10 cellular contexts compared by ENCODE assay signal in the genomic region with DNA sequence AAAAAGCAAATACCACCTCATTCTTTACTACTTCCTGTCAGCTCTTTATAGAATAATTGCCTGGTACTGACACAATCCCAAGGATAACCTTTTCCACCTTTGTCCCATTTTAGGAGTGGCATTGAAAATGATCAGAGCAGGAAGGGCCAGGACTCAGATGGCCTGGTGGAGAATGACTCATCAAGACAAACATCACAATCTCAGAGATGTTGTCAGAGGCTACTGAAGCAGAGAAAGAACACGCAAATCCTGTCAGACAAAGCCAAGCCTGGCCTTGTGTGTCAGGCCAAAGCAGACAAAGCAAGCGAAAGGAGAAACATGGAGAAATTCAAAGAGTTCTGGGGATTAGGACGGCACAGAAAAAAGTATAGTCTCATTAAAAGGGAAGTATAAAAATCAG. TPM values are rescaled to one million over a fixed set of nuclear protein-coding genes. Genes with fewer than 3 reads are reported as not detected.
DNase-seq lines count a peak whose midpoint lies in the region; ATAC-seq and TF ChIP-seq lines count a peak whose summit lies in the region.
"Had no signal": no experiment of that assay in that cellular context is flagged by ENCODE, and none has a peak within 500 bp of the region (broad histone marks: within the 10 kb centered on the region; RNA-seq: fewer than 3 reads in every experiment).

No MANE protein-coding gene starts in this region.

- no peak overlapping the region for H3K4me3 ChIP-seq in IMR-90 (ENCODE audit: insufficient read depth, low read depth, low read length)
- no peak overlapping the region for H3K4me3 ChIP-seq in brain microvascular endothelial cell (ENCODE audit: low read depth, low read length)
- H3K4me3 ChIP-seq in left lung, result no peak overlapping the region
- H3K4me3 ChIP-seq in uterus, result no peak overlapping the region

- TF ChIP-seq POLR2A in IMR-90 (IDR thresholded peaks at IDR 0.05; ENCODE audit: low read depth, low read length) (no peak), uterus (IDR thresholded peaks at IDR 0.05) (no peak)

- peak overlapping the region; percentile 42; the same call in 1 of the 2 replicates for H3K14ac ChIP-seq in IMR-90 (replicated peaks; ENCODE audit: low read depth, low read length)

- H3K27ac ChIP-seq in IMR-90 (ENCODE audit: insufficient read depth, low read length), result peak overlapping the region; percentile 0; the same call in 1 of the 2 replicates
- peak overlapping the region; percentile 81 for H3K27ac ChIP-seq in brain microvascular endothelial cell
- no peak overlapping the region for H3K27ac ChIP-seq in left lung
- peak overlapping the region in 1 of 2 donors; percentile 32 for H3K27ac ChIP-seq in uterus
- H3K27ac ChIP-seq: HL-60 had no signal

- no peaks in the 10 kb centered on the region for H4K20me1 ChIP-seq in IMR-90 (ENCODE audit: insufficient read depth, low read length)

- H3K4me2 ChIP-seq in IMR-90 (ENCODE audit: low read depth, low read length), result no peak overlapping the region

- intact Hi-C loops in IMR-90 (cut with micrococcal nuclease) (no loop called here), left lung (cut with DNase I) (no loop called here), uterus (cut with DNase I; ENCODE audit: low total_unique reads) (no loop called here)

- H2AK9ac ChIP-seq in IMR-90 (replicated peaks; ENCODE audit: low read depth, low read length, poor library complexity), result no peak overlapping the region

- H4K5ac ChIP-seq in IMR-90 (ENCODE audit: low read depth, low read length), result 0 out of 2 replicates have a peak overlapping the region, but pooled peaks have one; percentile 0

- peaks cover 9% of the 10 kb centered on the region for H3K4me1 ChIP-seq in IMR-90 (ENCODE audit: control insufficient read depth, insufficient read depth, low read length)
- H3K4me1 ChIP-seq in left lung, result peaks cover 0 to 5% of the 10 kb centered on the region in 2 donors
- no peaks in the 10 kb centered on the region for H3K4me1 ChIP-seq in uterus

- peak overlapping the region; percentile 21; the same call in 1 of the 2 replicates for H3K18ac ChIP-seq in IMR-90 (ENCODE audit: low read depth, low read length)

- H3K9me3 ChIP-seq in IMR-90 (ENCODE audit: control insufficient read depth, insufficient read depth, low read length), result no peaks in the 10 kb centered on the region
- no peaks in the 10 kb centered on the region for H3K9me3 ChIP-seq in left lung
- H3K9me3 ChIP-seq in uterus, result no peaks in the 10 kb centered on the region

- H2AK5ac ChIP-seq in IMR-90 (ENCODE audit: low read depth, low read length), result no peak overlapping the region

- peak overlapping the region; percentile 13 for H2BK120ac ChIP-seq in IMR-90 (ENCODE audit: low read depth, low read length)

- CTCF ChIA-PET in IMR-90 (lab: Yijun Ruan, JAX), result no interaction called here

- peak; percentile 55 for DNase-seq in AG08396 (ENCODE audit: low spot score)
- peak; percentile 87 for DNase-seq in IMR-90
- DNase-seq in brain microvascular endothelial cell, result peak; percentile 93
- no peak for DNase-seq in left lung
- DNase-seq in uterus, result no peak
- no peak for DNase-seq in DMS79 treated with DMSO at 0.1 percent for 48 hours (lab: John Stamatoyannopoulos, UW)
- no peak for DNase-seq in retina
- DNase-seq in effector CD8-positive, alpha-beta T cell (lab: John Stamatoyannopoulos, UW), result no peak
- DNase-seq: stimulated activated CD4-positive, alpha-beta T cell treated with anti-CD3 and anti-CD28 coated beads, Interleukin-12 subunit alpha, Interleukin-12 subunit beta, amount 100 ng/mL, for 4 hours had no signal

- 0 out of 2 replicates have a peak, but pooled peaks cover 3% of the 10 kb centered on the region for H3K9me1 ChIP-seq in IMR-90 (ENCODE audit: insufficient read depth, low read length)

- in situ Hi-C loops in IMR-90 (cut with MboI; ENCODE audit: low sequenced_read_pairs) (no loop called here), brain microvascular endothelial cell (cut with HindIII; ENCODE audit: low pct_ligation_motif_present, low sequenced_read_pairs) (no loop called here)

- peak overlapping the region; percentile 4 for H2AFZ ChIP-seq in IMR-90 (replicated peaks; ENCODE audit: low read length, poor library complexity)

- dilution Hi-C loops in IMR-90 (cut with HindIII; ENCODE audit: low sequenced_read_pairs, unreplicated experiment), result no loop called here

- no peak for TF ChIP-seq RAD21 in IMR-90 (IDR thresholded peaks at IDR 0.05; ENCODE audit: low read length)

- H3K56ac ChIP-seq in IMR-90 (ENCODE audit: extremely low read depth, insufficient read depth, low read length), result no peak overlapping the region

- H2BK15ac ChIP-seq in IMR-90 (ENCODE audit: low read depth, low read length), result 0 out of 3 replicates have a peak overlapping the region, but pooled peaks have one; percentile 1

- peak overlapping the region; percentile 6 for H2BK5ac ChIP-seq in IMR-90 (ENCODE audit: low read depth, low read length, poor library complexity, severe bottlenecking)

- H3K79me1 ChIP-seq in IMR-90 (ENCODE audit: low read depth in 1 of 2, low read length in 2 of 2), result peaks cover 3 to 8% of the 10 kb centered on the region in 2 experiments; a peak in 2 of 4 replicates

- peak overlapping the region; percentile 54; the same call in 1 of the 2 replicates for H2BK20ac ChIP-seq in IMR-90 (ENCODE audit: low read depth, low read length)

- 80% methylated on average over 1 of the region's 3 CpGs; no CpG with 5 or more reads in 1 of the 2 experiments for WGBS in IMR-90 (ENCODE audit: extremely low coverage in 2 of 2, insufficient read length in 1 of 2), 2 experiments

- peak overlapping the region; percentile 8; the same call in 1 of the 2 replicates for H4K91ac ChIP-seq in IMR-90 (ENCODE audit: insufficient read depth, low read depth, low read length)

- H4K8ac ChIP-seq in IMR-90 (ENCODE audit: low read depth in 2 of 2, low read length in 2 of 2), result peak overlapping the region in 1 of 2 experiments; percentile 32; a peak in 2 of 4 replicates

- no peak overlapping the region for H3K23ac ChIP-seq in IMR-90 (ENCODE audit: low read depth, low read length)

- H3K27me3 ChIP-seq in IMR-90 (ENCODE audit: control insufficient read depth, insufficient read depth, low read length) (no peaks in the 10 kb centered on the region), brain microvascular endothelial cell (replicated peaks) (no peaks in the 10 kb centered on the region), left lung (no peaks in the 10 kb centered on the region), uterus (no peaks in the 10 kb centered on the region)

- H3K36me3 ChIP-seq in IMR-90 (ENCODE audit: control insufficient read depth, insufficient read depth, low read length) (no peaks in the 10 kb centered on the region; the same call in 1 of the 2 replicates), brain microvascular endothelial cell (replicated peaks) (no peaks in the 10 kb centered on the region), left lung (peaks cover 0 to 16% of the 10 kb centered on the region in 2 donors), uterus (no peaks in the 10 kb centered on the region)

- POLR2A ChIA-PET in IMR-90 (lab: Charles Lee; ENCODE audit: unreplicated experiment), result no interaction called here

- H3K9ac ChIP-seq in IMR-90 (ENCODE audit: low read depth, low read length), result no peak overlapping the region

- no TSS peak for BruUV-seq in IMR-90 (replicated peaks; lab: Mats Ljungman, UMichigan)

- ATAC-seq in IMR-90 (ENCODE audit: low read depth), result peak; percentile 79
- peak; percentile 40 for ATAC-seq in left lung

- TF ChIP-seq CTCF in IMR-90 (conservative IDR thresholded peaks at IDR 0.05; ENCODE audit: low read depth, low read length), result no peak
- no peak for TF ChIP-seq CTCF in brain microvascular endothelial cell (IDR thresholded peaks at IDR 0.05; ENCODE audit: low read depth, low read length, missing control alignments)
- no peak for TF ChIP-seq CTCF in left lung (IDR thresholded peaks at IDR 0.05)
- TF ChIP-seq CTCF in uterus (IDR thresholded peaks at IDR 0.05), result no peak

- peak overlapping the region; percentile 54 for H3K4ac ChIP-seq in IMR-90 (ENCODE audit: low read depth, low read length)

TF ChIP-seq in IMR-90, 13 proteins besides CTCF, POLR2A, EP300 and RAD21 (continues in another document):
- TF ChIP-seq NFE2L2 (IDR thresholded peaks at IDR 0.05; ENCODE audit: low read depth, low read length) (no peak), MXI1 (IDR thresholded peaks at IDR 0.05; ENCODE audit: borderline replicate concordance, low read depth, low read length) (no peak), CEBPB (IDR thresholded peaks at IDR 0.05; ENCODE audit: low read depth, low read length) (0 out of 2 replicates have a peak, but pooled peaks have one; percentile 41), SMC3 (IDR thresholded peaks at IDR 0.05; ENCODE audit: low read depth, low read length) (no peak), RFX5 (IDR thresholded peaks at IDR 0.05; ENCODE audit: low read depth, low read length) (no peak), BHLHE40 (IDR thresholded peaks at IDR 0.05; ENCODE audit: low read depth, low read length) (peak; percentile 9; the same call in 1 of the 2 replicates)
- TF ChIP-seq, protein P1, sequence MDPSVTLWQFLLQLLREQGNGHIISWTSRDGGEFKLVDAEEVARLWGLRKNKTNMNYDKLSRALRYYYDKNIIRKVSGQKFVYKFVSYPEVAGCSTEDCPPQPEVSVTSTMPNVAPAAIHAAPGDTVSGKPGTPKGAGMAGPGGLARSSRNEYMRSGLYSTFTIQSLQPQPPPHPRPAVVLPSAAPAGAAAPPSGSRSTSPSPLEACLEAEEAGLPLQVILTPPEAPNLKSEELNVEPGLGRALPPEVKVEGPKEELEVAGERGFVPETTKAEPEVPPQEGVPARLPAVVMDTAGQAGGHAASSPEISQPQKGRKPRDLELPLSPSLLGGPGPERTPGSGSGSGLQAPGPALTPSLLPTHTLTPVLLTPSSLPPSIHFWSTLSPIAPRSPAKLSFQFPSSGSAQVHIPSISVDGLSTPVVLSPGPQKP (IDR thresholded peaks at IDR 0.05; ENCODE audit: borderline replicate concordance, low read depth, low read length), result no peak

RNA-seq across cellular contexts. Expression of a gene that starts 40.9 kb away (rescaled TPM):
- 11.4 and 11.5 TPM in 2 replicates for total RNA-seq in IMR-90 (2012; rRNA removed)
- 4.1 and 4.6 TPM in 2 replicates for polyA plus RNA-seq in IMR-90 (2012; rRNA removed)
- 0.73 and 1.1 TPM in 2 replicates for polyA plus RNA-seq in IMR-90 (2012; cell fraction: cytosol; rRNA removed)
- 1.6 and 13.3 TPM in 2 replicates for polyA plus RNA-seq in IMR-90 (2012; cell fraction: nucleus; rRNA removed; ENCODE audit: low replicate concordance)
- 10 to 100 TPM in 1 of 2 donors, 1 to 10 TPM in 1; 8.1 to 11.6 TPM for total RNA-seq in left lung
- total RNA-seq in uterus, result 10 to 100 TPM in 3 of 4 donors, 1 to 10 TPM in 1; 8.5 to 43.3 (median 26.2) TPM

RNA-seq across cellular contexts. Expression of a gene that starts 48.7 kb away (rescaled TPM):
- 12.0 and 32.8 TPM in 2 replicates for total RNA-seq in IMR-90 (2012; rRNA removed)
- polyA plus RNA-seq in IMR-90 (2012; rRNA removed), result 4.8 and 5.9 TPM in 2 replicates
- polyA plus RNA-seq in IMR-90 (2012; cell fraction: cytosol; rRNA removed), result 0.69 and 0.88 TPM in 2 replicates
- 3.1 and 41.9 TPM in 2 replicates for polyA plus RNA-seq in IMR-90 (2012; cell fraction: nucleus; rRNA removed; ENCODE audit: low replicate concordance)
- 10 to 100 TPM; 15.1 to 15.7 TPM for total RNA-seq in left lung
- total RNA-seq in uterus, result 10 to 100 TPM in 2 of 4 donors, 1 to 10 TPM in 2; 1.5 to 76.5 (median 11.6) TPM

Comparison
In these comparisons a context has a peak if more than half of its experiments do, and no peak if none do; other contexts are left out.
1. DNase-seq: peak in AG08396 (single experiment), IMR-90 (single experiment) and brain microvascular endothelial cell (single experiment); none in left lung (0 of 2), uterus (0 of 2), DMS79 treated with DMSO at 0.1 percent for 48 hours (single experiment), retina (single experiment) and effector CD8-positive, alpha-beta T cell (single experiment).
2. H3K27ac ChIP-seq: peak in IMR-90 (single experiment) and brain microvascular endothelial cell (single experiment); none in left lung (0 of 2).